ENCODE assay signal across 1 cellular context in genomic region chr1:81414417-81415087, GRCh38.
TF ChIP-seq lines count a peak whose summit lies in the region.

No MANE protein-coding gene starts in this region.

TF ChIP-seq in WTC11, 78 proteins besides CTCF, POLR2A, EP300 and RAD21 (continued from another document):
- TF ChIP-seq ZNF281 (CRISPR knock-in tag; IDR thresholded peaks at IDR 0.05) (no peak), ZNF121 (CRISPR knock-in tag; IDR thresholded peaks at IDR 0.05) (peak; percentile 46; the same call in 1 of the 2 replicates), SP1 (CRISPR knock-in tag; conservative IDR thresholded peaks at IDR 0.05) (0 out of 2 replicates have a peak, but pooled peaks have one; percentile 23), SMAD4 (CRISPR knock-in tag; IDR thresholded peaks at IDR 0.05) (no peak), ATF1 (CRISPR knock-in tag; IDR thresholded peaks at IDR 0.05) (no peak), PREB (CRISPR knock-in tag; IDR thresholded peaks at IDR 0.05; ENCODE audit: borderline replicate concordance) (no peak), FOXP4 (CRISPR knock-in tag; IDR thresholded peaks at IDR 0.05) (no peak), FOXJ3 (CRISPR knock-in tag; IDR thresholded peaks at IDR 0.05; ENCODE audit: borderline replicate concordance) (0 out of 2 replicates have a peak, but pooled peaks have one; percentile 27)
